In genomic region chr10:12844796-12845524, GRCh38 we compare ENCODE assay signal across 9 cellular contexts.
DNase-seq lines count a peak whose midpoint lies in the region; ATAC-seq and TF ChIP-seq lines count a peak whose summit lies in the region.
"Had no signal": no experiment of that assay in that cellular context is flagged by ENCODE, and none has a peak within 500 bp of the region (broad histone marks: within the 10 kb centered on the region; RNA-seq: fewer than 3 reads in every experiment).

No MANE protein-coding gene starts in this region.

- H3K27me3 Mint-ChIP-seq in HFFc6 (ENCODE audit: insufficient read depth), result peaks cover 2% of the 10 kb centered on the region
- no peaks in the 10 kb centered on the region for H3K27me3 Mint-ChIP-seq in MCF 10A (ENCODE audit: insufficient read depth, unreplicated experiment)

- intact Hi-C loops in MCF 10A (cut with micrococcal nuclease), result no loop called here

- H3K36me3 Mint-ChIP-seq in HFFc6 (ENCODE audit: low read depth) (no peaks in the 10 kb centered on the region), MCF 10A (ENCODE audit: insufficient read depth, unreplicated experiment) (no peaks in the 10 kb centered on the region)

- CTCF ChIA-PET in MCF 10A (lab: Yijun Ruan, JAX), result interaction anchor here (0.7 to 1.7 kb wide), 2 partner anchors 63 to 920 kb away, joined by 4 read pairs; no protein-coding TSS in a partner anchor

- POLR2A ChIA-PET in MCF 10A (lab: Yijun Ruan, JAX), result interaction anchor here (1.2 to 1.3 kb wide), 2 partner anchors 9 to 30 kb away, joined by 3 to 4 read pairs; no protein-coding TSS in a partner anchor

- TF ChIP-seq CTCF in HFFc6 (IDR thresholded peaks at IDR 0.05), result no peak
- no peak for TF ChIP-seq CTCF in MCF 10A (IDR thresholded peaks at IDR 0.05; ENCODE audit: unreplicated experiment)

- BruUV-seq in MCF 10A (replicated peaks; lab: Mats Ljungman, UMichigan), result no TSS peak

- H3K4me3 Mint-ChIP-seq in HFFc6 (no peak overlapping the region), MCF 10A (ENCODE audit: unreplicated experiment) (peak overlapping the region; percentile 43)

- peak; percentile 54 for DNase-seq in HFFc6
- DNase-seq in MCF 10A (ENCODE audit: unreplicated experiment), result peak; percentile 74
- DNase-seq in kidney glomerular epithelial cell (lab: John Stamatoyannopoulos, UW), result peak; percentile 83
- DNase-seq in superior temporal gyrus (ENCODE audit: extremely low spot score), result peak; percentile 76
- DNase-seq in NCI-H128 (lab: John Stamatoyannopoulos, UW; ENCODE audit: unreplicated experiment), result no peak
- no peak for DNase-seq in NCI-H526 (lab: John Stamatoyannopoulos, UW)
- DNase-seq in activated naive CD4-positive, alpha-beta T cell (lab: John Stamatoyannopoulos, UW), result no peak

- H3K27ac Mint-ChIP-seq in HFFc6, result no peak overlapping the region
- H3K27ac Mint-ChIP-seq in MCF 10A (ENCODE audit: low read depth, unreplicated experiment), result peak overlapping the region; percentile 73
- H3K27ac Mint-ChIP-seq: activated T-helper 2 cell treated with anti-CD3 and anti-CD28 coated beads, Interferon-gamma antibody, Interleukin-2, Interleukin-4, amounts not matched to agents 10 μg/mL and 5 μg/mL and 100 μg/mL, durations not matched to agents 14 hours and 24 hours and 36 hours had no signal

- H3K4me1 Mint-ChIP-seq in HFFc6 (ENCODE audit: low read depth) (peaks cover 8% of the 10 kb centered on the region), MCF 10A (ENCODE audit: insufficient read depth, unreplicated experiment) (peaks cover 23% of the 10 kb centered on the region)

- ATAC-seq in GM19455 (IDR thresholded peaks at IDR 0.05; ENCODE audit: unreplicated experiment), result no peak

- H3K9me3 Mint-ChIP-seq in HFFc6 (no peaks in the 10 kb centered on the region; the same call in 1 of the 2 replicates), MCF 10A (ENCODE audit: unreplicated experiment) (no peaks in the 10 kb centered on the region)
- H3K9me3 Mint-ChIP-seq: activated T-helper 2 cell treated with anti-CD3 and anti-CD28 coated beads, Interferon-gamma antibody, Interleukin-2, Interleukin-4, amounts not matched to agents 10 μg/mL and 5 μg/mL and 100 μg/mL, durations not matched to agents 14 hours and 24 hours and 36 hours had no signal

Comparison
In these comparisons a context has a peak if more than half of its experiments do, and no peak if none do; other contexts are left out.
1. DNase-seq: peak in HFFc6 (single experiment), MCF 10A (single experiment), kidney glomerular epithelial cell (single experiment) and superior temporal gyrus (single experiment); none in NCI-H128 (single experiment), NCI-H526 (0 of 2) and activated naive CD4-positive, alpha-beta T cell (0 of 4).